33 cellular contexts compared by ENCODE assay signal in the genomic region with DNA sequence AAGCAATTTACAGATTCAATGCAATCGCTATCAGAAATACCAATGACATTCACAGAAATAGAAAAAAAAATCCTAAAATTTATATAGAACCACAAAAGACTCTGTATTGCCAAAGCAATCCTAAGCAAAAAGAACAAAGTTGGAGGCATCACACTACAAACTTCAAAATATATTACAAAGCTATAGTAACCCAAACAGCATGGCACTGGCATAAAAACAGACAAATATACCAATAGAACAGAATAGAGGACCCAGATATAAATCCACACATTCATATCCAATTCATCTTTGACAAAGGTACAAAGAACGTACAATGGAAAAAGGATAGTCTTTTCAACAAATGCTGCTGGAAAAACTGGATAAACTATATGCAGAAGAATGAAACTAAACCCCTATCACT. TPM values are rescaled to one million over a fixed set of nuclear protein-coding genes. Genes with fewer than 3 reads are reported as not detected.
"Had no signal": no experiment of that assay in that cellular context is flagged by ENCODE, and none has a peak within 500 bp of the region (broad histone marks: within the 10 kb centered on the region; RNA-seq: fewer than 3 reads in every experiment).

No MANE protein-coding gene starts in this region.

- H3K9ac ChIP-seq: SK-N-SH had no signal

- H3K36me3 ChIP-seq: Peyer's patch, SJSA1 had no signal

- H3K4me1 ChIP-seq: Peyer's patch, SJSA1 had no signal

- H3K9me3 ChIP-seq: SK-N-SH had no signal

- H3K27me3 ChIP-seq: Peyer's patch had no signal

- H3K4me3 ChIP-seq: Peyer's patch, SJSA1 had no signal

- H3K9me2 ChIP-seq: SK-N-SH had no signal

- H3K4me2 ChIP-seq: SK-N-SH had no signal

- DNase-seq: NCI-H1048, NCI-H1092 treated with DMSO at 0.1 percent for 48 hours, NCI-H1105 treated with DMSO at 0.1 percent for 48 hours, NCI-H1417, NCI-H1436, NCI-H146, NCI-H1694, NCI-H187, NCI-H1930, NCI-H2029 treated with DMSO at 0.1 percent for 48 hours, NCI-H2081 treated with DMSO at 0.1 percent for 48 hours, NCI-H2107, NCI-H2171, NCI-H226, NCI-H446 treated with DMSO at 0.1 percent for 48 hours, NCI-H510A, NCI-H524, NCI-H69, NCI-H748 treated with DMSO at 0.1 percent for 48 hours, NCI-H82, OCI-M1, PC-3, Peyer's patch, Right ventricle myocardium superior, RPMI8226, SHP77 treated with DMSO at 0.1 percent for 48 hours, SK-N-SH, SW 1271, T-helper 1 cell had no signal

- H3K27ac Mint-ChIP-seq: T-helper 1 cell treated with Interleukin-12 subunit alpha and Interleukin-12 subunit beta and Interleukin-4 antibody, amounts not matched to agents 30 μg/mL and 1 μg/mL, for 36 hours had no signal

- H3K4me3 Mint-ChIP-seq: T-helper 1 cell treated with Interleukin-12 subunit alpha and Interleukin-12 subunit beta and Interleukin-4 antibody, amounts not matched to agents 30 μg/mL and 1 μg/mL, for 36 hours had no signal

- ATAC-seq: PC-3 had no signal

- H3K27ac ChIP-seq: Peyer's patch, SJSA1 had no signal

RNA-seq across cellular contexts. Expression of gene TUBB1, which starts 49.8 kb away (rescaled TPM):
- total RNA-seq: LHCN-M2, MCF 10A, PC-3, Peyer's patch had no signal
- polyA plus RNA-seq: SK-N-SH had no signal
